26 cellular contexts compared by ENCODE assay signal in genomic region chr17:64323774-64324173, GRCh38.
DNase-seq lines count a peak whose midpoint lies in the region; ATAC-seq, FAIRE-seq and TF ChIP-seq lines count a peak whose summit lies in the region.
"Had no signal": no experiment of that assay in that cellular context is flagged by ENCODE, and none has a peak within 500 bp of the region (broad histone marks: within the 10 kb centered on the region; RNA-seq: fewer than 3 reads in every experiment).

No MANE protein-coding gene starts in this region.

- peaks cover 30% of the 10 kb centered on the region for H3K4me1 Mint-ChIP-seq in activated T-cell treated with anti-CD3 and anti-CD28 coated beads, Interleukin-2, amount 50 U/mL, for 24 hours (ENCODE audit: low read depth)
- peaks cover 75% of the 10 kb centered on the region for H3K4me1 Mint-ChIP-seq in stimulated activated naive CD8-positive, alpha-beta T cell treated with anti-CD3 and anti-CD28 coated beads, Interleukin-15, amount 100 ng/mL, for 72 hours

- DNase-seq in activated T-cell treated with anti-CD3 and anti-CD28 coated beads, Interleukin-2, amount 50 U/mL, for 24 hours, result no peak
- DNase-seq in activated T-cell treated with anti-CD3 and anti-CD28 coated beads, Interleukin-2, amount 50 U/mL, for 48 hours, result no peak
- DNase-seq in NAMALWA (ENCODE audit: low spot score), result peak; percentile 56
- DNase-seq in K562 (ENCODE audit: extremely low read depth in 1 of 4, low spot score in 3 of 4), result no peak
- no peak for DNase-seq in stimulated activated naive CD8-positive, alpha-beta T cell treated with anti-CD3 and anti-CD28 coated beads, Interleukin-15, amount 100 ng/mL, for 72 hours
- DNase-seq in DMS153 (lab: John Stamatoyannopoulos, UW), result no peak
- no peak for DNase-seq in left ventricle myocardium superior
- DNase-seq: 8988T; activated CD4-positive, CD25-positive, alpha-beta regulatory T cell treated with anti-CD3 and anti-CD28 coated beads, Interleukin-2, amount 50 U/mL, for 72 hours; activated CD8-positive, alpha-beta memory T cell treated with anti-CD3 and anti-CD28 coated beads, Interleukin-2, amount 50 U/mL, for 4 hours; activated naive CD4-positive, alpha-beta T cell; BE2C; DMS 273 treated with DMSO at 0.1 percent for 48 hours; IMR-90; mammary epithelial cell; NCI-H2029 treated with DMSO at 0.1 percent for 48 hours; NCI-H526; nephron progenitor cell; small intestine; stimulated activated CD4-positive, alpha-beta T cell treated with anti-CD3 and anti-CD28 coated beads, Interleukin-4, amount 100 ng/mL, for 24 hours; testis had no signal

- H2AFZ ChIP-seq in K562 (ENCODE audit: low read depth, low read length), result peak overlapping the region; percentile 19

- peaks cover 2 to 15% of the 10 kb centered on the region in 2 experiments for H3K4me1 ChIP-seq in K562 (replicated peaks in 1 of 2; ENCODE audit: control insufficient read depth in 2 of 2, insufficient read depth in 2 of 2, low read length in 2 of 2)
- H3K4me1 ChIP-seq: prostate gland had no signal

- H3K27ac Mint-ChIP-seq in activated T-cell treated with anti-CD3 and anti-CD28 coated beads, Interleukin-2, amount 50 U/mL, for 24 hours, result peak overlapping the region; percentile 24
- H3K27ac Mint-ChIP-seq in stimulated activated naive CD8-positive, alpha-beta T cell treated with anti-CD3 and anti-CD28 coated beads, Interleukin-15, amount 100 ng/mL, for 72 hours, result peak overlapping the region in 1 of 2 donors; percentile 35

- no peaks in the 10 kb centered on the region for H3K27me3 Mint-ChIP-seq in activated T-cell treated with anti-CD3 and anti-CD28 coated beads, Interleukin-2, amount 50 U/mL, for 24 hours
- H3K27me3 Mint-ChIP-seq in stimulated activated naive CD8-positive, alpha-beta T cell treated with anti-CD3 and anti-CD28 coated beads, Interleukin-15, amount 100 ng/mL, for 72 hours, result no peaks in the 10 kb centered on the region

- H4K20me1 ChIP-seq in K562 (replicated peaks; ENCODE audit: control insufficient read depth, insufficient read depth, low read length), result no peaks in the 10 kb centered on the region

- H3K9me3 Mint-ChIP-seq in activated T-cell treated with anti-CD3 and anti-CD28 coated beads, Interleukin-2, amount 50 U/mL, for 24 hours, result no peaks in the 10 kb centered on the region
- no peaks in the 10 kb centered on the region for H3K9me3 Mint-ChIP-seq in stimulated activated naive CD8-positive, alpha-beta T cell treated with anti-CD3 and anti-CD28 coated beads, Interleukin-15, amount 100 ng/mL, for 72 hours
- H3K9me3 Mint-ChIP-seq: nephron progenitor cell had no signal

- TF ChIP-seq EP300 in K562 (IDR thresholded peaks at IDR 0.05; ENCODE audit: low read length), result no peak

- FAIRE-seq in K562 (lab: Jason Lieb, UNC), result peak; percentile 19
- FAIRE-seq: endometrium, small intestine had no signal

- no peak overlapping the region for H3K4me3 ChIP-seq in K562
- H3K4me3 ChIP-seq: prostate gland, testis had no signal

- ATAC-seq in K562 (peak; percentile 44; the same call in 1 of the 3 replicates), GM18909 (IDR thresholded peaks at IDR 0.05; ENCODE audit: poor library complexity, unreplicated experiment) (no peak), left ventricle myocardium superior (no peak)
- peak; percentile 59 for ATAC-seq in stimulated activated naive CD8-positive, alpha-beta T cell treated with anti-CD3 and anti-CD28 coated beads, Interleukin-15, amount 100 ng/mL, for 72 hours
- ATAC-seq: HCT116 had no signal

- POLR2A ChIA-PET in K562 (lab: Yijun Ruan, JAX), result no interaction called here

- TF ChIP-seq CTCF in K562 (IDR thresholded peaks at IDR 0.05 in 2 of 3, conservative IDR thresholded peaks at IDR 0.05 in 1 of 3; ENCODE audit: insufficient read depth in 2 of 3, low read depth in 1 of 3, low read length in 3 of 3), result no peak

- WGBS in K562 (ENCODE audit: insufficient coverage, low coverage, missing lambda C conversion rate), result 69% methylated on average over 3 of the region's 3 CpGs

- no peaks in the 10 kb centered on the region for H3K36me3 Mint-ChIP-seq in activated T-cell treated with anti-CD3 and anti-CD28 coated beads, Interleukin-2, amount 50 U/mL, for 24 hours (ENCODE audit: low read depth)

- H3K4me2 ChIP-seq in K562 (ENCODE audit: insufficient read depth, low read length), result no peak overlapping the region

- H3K79me2 ChIP-seq in K562 (ENCODE audit: control insufficient read depth, insufficient read depth, low read length), result no peaks in the 10 kb centered on the region

- H3K9ac ChIP-seq in K562 (ENCODE audit: insufficient read depth in 1 of 2, low read depth in 2 of 2, low read length in 2 of 2), result no peak overlapping the region

- CTCF ChIA-PET in K562 (lab: Yijun Ruan, JAX; ENCODE audit: low intra/inter-chr PET ratio), result interaction anchor here (0.7 to 1.7 kb wide), 2 partner anchors 66 to 96 kb away, joined by 3 to 4 read pairs; no protein-coding TSS in a partner anchor

- H3K27me3 ChIP-seq in K562 (ENCODE audit: control insufficient read depth in 2 of 2, insufficient read depth in 2 of 2, low read length in 2 of 2), result no peaks in the 10 kb centered on the region; a peak in 1 of 5 replicates
- H3K27me3 ChIP-seq: BE2C, testis had no signal

- intact Hi-C loops in K562 (cut with micrococcal nuclease), result loop anchor here (5.0 kb wide), 2 partner anchors 39 to 169 kb away; no protein-coding TSS in a partner anchor
- intact Hi-C loops in left ventricle myocardium superior (cut with micrococcal nuclease), result no loop called here

- no peaks in the 10 kb centered on the region for H3K9me3 ChIP-seq in K562 (replicated peaks; ENCODE audit: control insufficient read depth, insufficient read depth, low read depth, low read length)
- H3K9me3 ChIP-seq: BE2C, prostate gland, testis had no signal

- no peak overlapping the region for H3K4me3 Mint-ChIP-seq in activated T-cell treated with anti-CD3 and anti-CD28 coated beads, Interleukin-2, amount 50 U/mL, for 24 hours
- H3K4me3 Mint-ChIP-seq in stimulated activated naive CD8-positive, alpha-beta T cell treated with anti-CD3 and anti-CD28 coated beads, Interleukin-15, amount 100 ng/mL, for 72 hours, result peak overlapping the region in 1 of 2 donors; percentile 52
- H3K4me3 Mint-ChIP-seq: nephron progenitor cell had no signal

- H3K27ac ChIP-seq in K562 (ENCODE audit: extremely low read depth, low read depth, low read length), result no peak overlapping the region
- H3K27ac ChIP-seq: HL-60, prostate gland had no signal

- H3K9me1 ChIP-seq in K562 (ENCODE audit: control insufficient read depth, insufficient read depth, low read length), result no peaks in the 10 kb centered on the region

- in situ Hi-C loops in K562 (cut with MboI), result loop anchor here (5.0 to 25.0 kb wide), 3 partner anchors 94 to 639 kb away; no protein-coding TSS in a partner anchor

- TF ChIP-seq POLR2A in K562 (conservative IDR thresholded peaks at IDR 0.05), result no peak

- TF ChIP-seq RAD21 in K562 (CRISPR knock-in tag; conservative IDR thresholded peaks at IDR 0.05 in 1 of 2, IDR thresholded peaks at IDR 0.05 in 1 of 2), result no peak

- no TSS peak for BruUV-seq in K562 (replicated peaks; lab: Mats Ljungman, UMichigan)

- no peaks in the 10 kb centered on the region for H3K36me3 ChIP-seq in K562 (ENCODE audit: control insufficient read depth, insufficient read depth, low read length)
- H3K36me3 ChIP-seq: BE2C, prostate gland had no signal

TF ChIP-seq in K562, 482 proteins besides CTCF, POLR2A, EP300 and RAD21:
- TF ChIP-seq HDGF (IDR thresholded peaks at IDR 0.05) (no peak), ATF1 (CRISPR knock-in tag; IDR thresholded peaks at IDR 0.05) (no peak), ATF1 (tag; IDR thresholded peaks at IDR 0.05) (no peak), ZBTB11 (CRISPR knock-in tag; IDR thresholded peaks at IDR 0.05) (peak in 1 of 3 experiments; percentile 55; a peak in 2 of 6 replicates), L3MBTL2 (IDR thresholded peaks at IDR 0.05) (no peak), SMC3 (conservative IDR thresholded peaks at IDR 0.05; ENCODE audit: insufficient read depth, low read depth, low read length) (no peak), ZNF311 (CRISPR knock-in tag; IDR thresholded peaks at IDR 0.05) (no peak), THRAP3 (IDR thresholded peaks at IDR 0.05; ENCODE audit: borderline replicate concordance) (no peak), RBM22 (IDR thresholded peaks at IDR 0.05; ENCODE audit: low read depth, low read length, poor library complexity, severe bottlenecking) (no peak)

Comparison
In these comparisons a context has a peak if more than half of its experiments do, and no peak if none do; other contexts are left out.
1. ATAC-seq: peak in K562 (single experiment) and stimulated activated naive CD8-positive, alpha-beta T cell treated with anti-CD3 and anti-CD28 coated beads, Interleukin-15, amount 100 ng/mL, for 72 hours (single experiment); none in GM18909 (single experiment) and left ventricle myocardium superior (single experiment).